ENCODE assay signal across 1 cellular context in the genomic region with DNA sequence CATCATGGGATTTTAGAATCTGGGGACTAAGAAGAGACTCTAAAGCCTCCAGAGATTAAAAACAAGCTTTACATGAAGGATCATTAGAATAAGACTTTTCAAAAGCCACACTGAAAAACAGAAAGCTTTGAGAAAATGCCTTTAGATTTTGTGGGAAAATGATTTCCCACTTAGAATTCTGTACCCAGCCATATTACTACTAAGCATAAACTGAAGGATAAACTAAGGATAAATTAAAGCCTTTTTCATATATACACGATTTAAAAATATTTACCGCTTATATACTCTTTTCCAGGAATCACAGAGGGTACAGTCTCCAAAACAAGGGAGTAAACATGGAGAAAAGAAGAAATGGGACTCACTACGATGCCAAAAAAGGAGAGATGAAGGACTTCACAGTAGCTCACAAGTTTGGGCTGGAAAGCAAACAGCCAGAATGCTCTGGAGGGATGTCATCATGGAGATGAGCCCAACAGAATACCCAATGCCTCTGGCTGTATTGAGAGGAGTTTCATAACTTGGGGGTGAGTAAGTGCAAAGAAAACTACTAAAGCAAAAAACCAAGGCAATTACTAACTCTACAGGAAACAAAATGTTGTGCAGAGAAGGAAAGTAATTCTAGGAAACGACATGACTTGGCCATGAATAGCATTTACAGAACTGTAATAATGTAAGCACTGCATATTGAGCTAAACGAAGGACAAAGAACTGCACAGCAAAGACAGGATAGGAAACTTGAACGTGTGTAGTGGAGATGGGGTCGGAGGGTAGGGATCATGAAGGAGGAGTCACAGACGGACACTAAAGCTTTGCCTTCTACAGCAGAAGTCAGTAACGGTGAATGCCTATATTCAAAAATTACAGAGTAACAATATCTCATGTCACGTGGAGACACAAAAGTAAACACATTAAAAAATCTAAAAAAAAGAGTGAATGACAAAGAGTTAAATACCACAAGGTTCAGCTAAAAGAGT.
TF ChIP-seq lines count a peak whose summit lies in the region.

No MANE protein-coding gene starts in this region.

TF ChIP-seq in K562, 482 proteins besides CTCF, POLR2A, EP300 and RAD21 (continued from another document and continues in another):
- TF ChIP-seq, protein P1, sequence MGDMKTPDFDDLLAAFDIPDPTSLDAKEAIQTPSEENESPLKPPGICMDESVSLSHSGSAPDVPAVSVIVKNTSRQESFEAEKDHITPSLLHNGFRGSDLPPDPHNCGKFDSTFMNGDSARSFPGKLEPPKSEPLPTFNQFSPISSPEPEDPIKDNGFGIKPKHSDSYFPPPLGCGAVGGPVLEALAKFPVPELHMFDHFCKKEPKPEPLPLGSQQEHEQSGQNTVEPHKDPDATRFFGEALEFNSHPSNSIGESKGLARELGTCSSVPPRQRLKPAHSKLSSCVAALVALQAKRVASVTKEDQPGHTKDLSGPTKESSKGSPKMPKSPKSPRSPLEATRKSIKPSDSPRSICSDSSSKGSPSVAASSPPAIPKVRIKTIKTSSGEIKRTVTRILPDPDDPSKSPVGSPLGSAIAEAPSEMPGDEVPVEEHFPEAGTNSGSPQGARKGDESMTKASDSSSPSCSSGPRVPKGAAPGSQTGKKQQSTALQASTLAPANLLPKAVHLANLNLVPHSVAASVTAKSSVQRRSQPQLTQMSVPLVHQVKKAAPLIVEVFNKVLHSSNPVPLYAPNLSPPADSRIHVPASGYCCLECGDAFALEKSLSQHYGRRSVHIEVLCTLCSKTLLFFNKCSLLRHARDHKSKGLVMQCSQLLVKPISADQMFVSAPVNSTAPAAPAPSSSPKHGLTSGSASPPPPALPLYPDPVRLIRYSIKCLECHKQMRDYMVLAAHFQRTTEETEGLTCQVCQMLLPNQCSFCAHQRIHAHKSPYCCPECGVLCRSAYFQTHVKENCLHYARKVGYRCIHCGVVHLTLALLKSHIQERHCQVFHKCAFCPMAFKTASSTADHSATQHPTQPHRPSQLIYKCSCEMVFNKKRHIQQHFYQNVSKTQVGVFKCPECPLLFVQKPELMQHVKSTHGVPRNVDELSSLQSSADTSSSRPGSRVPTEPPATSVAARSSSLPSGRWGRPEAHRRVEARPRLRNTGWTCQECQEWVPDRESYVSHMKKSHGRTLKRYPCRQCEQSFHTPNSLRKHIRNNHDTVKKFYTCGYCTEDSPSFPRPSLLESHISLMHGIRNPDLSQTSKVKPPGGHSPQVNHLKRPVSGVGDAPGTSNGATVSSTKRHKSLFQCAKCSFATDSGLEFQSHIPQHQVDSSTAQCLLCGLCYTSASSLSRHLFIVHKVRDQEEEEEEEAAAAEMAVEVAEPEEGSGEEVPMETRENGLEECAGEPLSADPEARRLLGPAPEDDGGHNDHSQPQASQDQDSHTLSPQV (IDR thresholded peaks at IDR 0.05) = no peak; the same call in none of the 2 replicates
- no peak for TF ChIP-seq PCBP1 (IDR thresholded peaks at IDR 0.05; ENCODE audit: low read depth, low read length, poor library complexity, severe bottlenecking)
- TF ChIP-seq ZNF431 (CRISPR knock-in tag; IDR thresholded peaks at IDR 0.05) = no peak
- TF ChIP-seq, protein P2, sequence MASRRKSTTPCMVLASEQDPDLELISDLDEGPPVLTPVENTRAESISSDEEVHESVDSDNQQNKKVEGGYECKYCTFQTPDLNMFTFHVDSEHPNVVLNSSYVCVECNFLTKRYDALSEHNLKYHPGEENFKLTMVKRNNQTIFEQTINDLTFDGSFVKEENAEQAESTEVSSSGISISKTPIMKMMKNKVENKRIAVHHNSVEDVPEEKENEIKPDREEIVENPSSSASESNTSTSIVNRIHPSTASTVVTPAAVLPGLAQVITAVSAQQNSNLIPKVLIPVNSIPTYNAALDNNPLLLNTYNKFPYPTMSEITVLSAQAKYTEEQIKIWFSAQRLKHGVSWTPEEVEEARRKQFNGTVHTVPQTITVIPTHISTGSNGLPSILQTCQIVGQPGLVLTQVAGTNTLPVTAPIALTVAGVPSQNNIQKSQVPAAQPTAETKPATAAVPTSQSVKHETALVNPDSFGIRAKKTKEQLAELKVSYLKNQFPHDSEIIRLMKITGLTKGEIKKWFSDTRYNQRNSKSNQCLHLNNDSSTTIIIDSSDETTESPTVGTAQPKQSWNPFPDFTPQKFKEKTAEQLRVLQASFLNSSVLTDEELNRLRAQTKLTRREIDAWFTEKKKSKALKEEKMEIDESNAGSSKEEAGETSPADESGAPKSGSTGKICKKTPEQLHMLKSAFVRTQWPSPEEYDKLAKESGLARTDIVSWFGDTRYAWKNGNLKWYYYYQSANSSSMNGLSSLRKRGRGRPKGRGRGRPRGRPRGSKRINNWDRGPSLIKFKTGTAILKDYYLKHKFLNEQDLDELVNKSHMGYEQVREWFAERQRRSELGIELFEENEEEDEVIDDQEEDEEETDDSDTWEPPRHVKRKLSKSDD (conservative IDR thresholded peaks at IDR 0.05; ENCODE audit: low read length) = no peak
- no peak for TF ChIP-seq CHD4 (IDR thresholded peaks at IDR 0.05; ENCODE audit: insufficient read depth, insufficient replicate concordance, low read depth, low read length, poor library complexity, severe bottlenecking)
- TF ChIP-seq, protein P3, sequence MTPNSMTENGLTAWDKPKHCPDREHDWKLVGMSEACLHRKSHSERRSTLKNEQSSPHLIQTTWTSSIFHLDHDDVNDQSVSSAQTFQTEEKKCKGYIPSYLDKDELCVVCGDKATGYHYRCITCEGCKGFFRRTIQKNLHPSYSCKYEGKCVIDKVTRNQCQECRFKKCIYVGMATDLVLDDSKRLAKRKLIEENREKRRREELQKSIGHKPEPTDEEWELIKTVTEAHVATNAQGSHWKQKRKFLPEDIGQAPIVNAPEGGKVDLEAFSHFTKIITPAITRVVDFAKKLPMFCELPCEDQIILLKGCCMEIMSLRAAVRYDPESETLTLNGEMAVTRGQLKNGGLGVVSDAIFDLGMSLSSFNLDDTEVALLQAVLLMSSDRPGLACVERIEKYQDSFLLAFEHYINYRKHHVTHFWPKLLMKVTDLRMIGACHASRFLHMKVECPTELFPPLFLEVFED (CRISPR knock-in tag; conservative IDR thresholded peaks at IDR 0.05) = no peak
- no peak for TF ChIP-seq KLF6 (CRISPR knock-in tag; IDR thresholded peaks at IDR 0.05; ENCODE audit: borderline replicate concordance)
- no peak for TF ChIP-seq ZNF175 (CRISPR knock-in tag; IDR thresholded peaks at IDR 0.05; ENCODE audit: low read depth)
- TF ChIP-seq SAFB2 (IDR thresholded peaks at IDR 0.05; ENCODE audit: borderline replicate concordance, low read depth, low read length, severe bottlenecking) = no peak
- TF ChIP-seq NFRKB (IDR thresholded peaks at IDR 0.05; ENCODE audit: low read depth) = peak; percentile 80
- no peak for TF ChIP-seq POLR2H (tag; IDR thresholded peaks at IDR 0.05; ENCODE audit: low read depth)
- no peak for TF ChIP-seq JUN (IDR thresholded peaks at IDR 0.05; ENCODE audit: borderline replicate concordance, low read depth, low read length)
- TF ChIP-seq JUN (CRISPR knock-in tag; IDR thresholded peaks at IDR 0.05; ENCODE audit: borderline replicate concordance) = no peak
- TF ChIP-seq, protein P4, sequence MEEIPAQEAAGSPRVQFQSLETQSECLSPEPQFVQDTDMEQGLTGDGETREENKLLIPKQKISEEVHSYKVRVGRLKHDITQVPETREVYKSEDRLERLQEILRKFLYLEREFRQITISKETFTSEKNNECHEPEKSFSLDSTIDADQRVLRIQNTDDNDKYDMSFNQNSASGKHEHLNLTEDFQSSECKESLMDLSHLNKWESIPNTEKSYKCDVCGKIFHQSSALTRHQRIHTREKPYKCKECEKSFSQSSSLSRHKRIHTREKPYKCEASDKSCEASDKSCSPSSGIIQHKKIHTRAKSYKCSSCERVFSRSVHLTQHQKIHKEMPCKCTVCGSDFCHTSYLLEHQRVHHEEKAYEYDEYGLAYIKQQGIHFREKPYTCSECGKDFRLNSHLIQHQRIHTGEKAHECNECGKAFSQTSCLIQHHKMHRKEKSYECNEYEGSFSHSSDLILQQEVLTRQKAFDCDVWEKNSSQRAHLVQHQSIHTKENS (CRISPR knock-in tag; IDR thresholded peaks at IDR 0.05) = no peak
- no peak for TF ChIP-seq SLC30A9 (CRISPR knock-in tag; IDR thresholded peaks at IDR 0.05)
- no peak for TF ChIP-seq ZNF239 (CRISPR knock-in tag; IDR thresholded peaks at IDR 0.05)
- no peak for TF ChIP-seq ZNF253 (CRISPR knock-in tag; conservative IDR thresholded peaks at IDR 0.05)
- TF ChIP-seq ZZZ3 (IDR thresholded peaks at IDR 0.05) = no peak
- TF ChIP-seq, protein P5, sequence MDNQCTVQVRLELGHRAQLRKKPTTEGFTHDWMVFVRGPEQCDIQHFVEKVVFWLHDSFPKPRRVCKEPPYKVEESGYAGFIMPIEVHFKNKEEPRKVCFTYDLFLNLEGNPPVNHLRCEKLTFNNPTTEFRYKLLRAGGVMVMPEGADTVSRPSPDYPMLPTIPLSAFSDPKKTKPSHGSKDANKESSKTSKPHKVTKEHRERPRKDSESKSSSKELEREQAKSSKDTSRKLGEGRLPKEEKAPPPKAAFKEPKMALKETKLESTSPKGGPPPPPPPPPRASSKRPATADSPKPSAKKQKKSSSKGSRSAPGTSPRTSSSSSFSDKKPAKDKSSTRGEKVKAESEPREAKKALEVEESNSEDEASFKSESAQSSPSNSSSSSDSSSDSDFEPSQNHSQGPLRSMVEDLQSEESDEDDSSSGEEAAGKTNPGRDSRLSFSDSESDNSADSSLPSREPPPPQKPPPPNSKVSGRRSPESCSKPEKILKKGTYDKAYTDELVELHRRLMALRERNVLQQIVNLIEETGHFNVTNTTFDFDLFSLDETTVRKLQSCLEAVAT (IDR thresholded peaks at IDR 0.05) = peak; percentile 58 to 63; a peak in 2 of 4 replicates
- TF ChIP-seq, protein P6, sequence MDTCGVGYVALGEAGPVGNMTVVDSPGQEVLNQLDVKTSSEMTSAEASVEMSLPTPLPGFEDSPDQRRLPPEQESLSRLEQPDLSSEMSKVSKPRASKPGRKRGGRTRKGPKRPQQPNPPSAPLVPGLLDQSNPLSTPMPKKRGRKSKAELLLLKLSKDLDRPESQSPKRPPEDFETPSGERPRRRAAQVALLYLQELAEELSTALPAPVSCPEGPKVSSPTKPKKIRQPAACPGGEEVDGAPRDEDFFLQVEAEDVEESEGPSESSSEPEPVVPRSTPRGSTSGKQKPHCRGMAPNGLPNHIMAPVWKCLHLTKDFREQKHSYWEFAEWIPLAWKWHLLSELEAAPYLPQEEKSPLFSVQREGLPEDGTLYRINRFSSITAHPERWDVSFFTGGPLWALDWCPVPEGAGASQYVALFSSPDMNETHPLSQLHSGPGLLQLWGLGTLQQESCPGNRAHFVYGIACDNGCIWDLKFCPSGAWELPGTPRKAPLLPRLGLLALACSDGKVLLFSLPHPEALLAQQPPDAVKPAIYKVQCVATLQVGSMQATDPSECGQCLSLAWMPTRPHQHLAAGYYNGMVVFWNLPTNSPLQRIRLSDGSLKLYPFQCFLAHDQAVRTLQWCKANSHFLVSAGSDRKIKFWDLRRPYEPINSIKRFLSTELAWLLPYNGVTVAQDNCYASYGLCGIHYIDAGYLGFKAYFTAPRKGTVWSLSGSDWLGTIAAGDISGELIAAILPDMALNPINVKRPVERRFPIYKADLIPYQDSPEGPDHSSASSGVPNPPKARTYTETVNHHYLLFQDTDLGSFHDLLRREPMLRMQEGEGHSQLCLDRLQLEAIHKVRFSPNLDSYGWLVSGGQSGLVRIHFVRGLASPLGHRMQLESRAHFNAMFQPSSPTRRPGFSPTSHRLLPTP (IDR thresholded peaks at IDR 0.05; ENCODE audit: borderline replicate concordance, extremely low read depth, insufficient read length) = no peak
- TF ChIP-seq, protein P7, sequence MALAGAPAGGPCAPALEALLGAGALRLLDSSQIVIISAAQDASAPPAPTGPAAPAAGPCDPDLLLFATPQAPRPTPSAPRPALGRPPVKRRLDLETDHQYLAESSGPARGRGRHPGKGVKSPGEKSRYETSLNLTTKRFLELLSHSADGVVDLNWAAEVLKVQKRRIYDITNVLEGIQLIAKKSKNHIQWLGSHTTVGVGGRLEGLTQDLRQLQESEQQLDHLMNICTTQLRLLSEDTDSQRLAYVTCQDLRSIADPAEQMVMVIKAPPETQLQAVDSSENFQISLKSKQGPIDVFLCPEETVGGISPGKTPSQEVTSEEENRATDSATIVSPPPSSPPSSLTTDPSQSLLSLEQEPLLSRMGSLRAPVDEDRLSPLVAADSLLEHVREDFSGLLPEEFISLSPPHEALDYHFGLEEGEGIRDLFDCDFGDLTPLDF (CRISPR knock-in tag; IDR thresholded peaks at IDR 0.05) = no peak
- 0 out of 4 replicates have a peak, but pooled peaks of 1 of the 2 experiments have one; percentile 71 for TF ChIP-seq SRF (CRISPR knock-in tag; IDR thresholded peaks at IDR 0.05)
- no peak for TF ChIP-seq FUS (optimal IDR thresholded peaks at IDR 0.05; ENCODE audit: low read depth, low read length)
- TF ChIP-seq, protein P8, sequence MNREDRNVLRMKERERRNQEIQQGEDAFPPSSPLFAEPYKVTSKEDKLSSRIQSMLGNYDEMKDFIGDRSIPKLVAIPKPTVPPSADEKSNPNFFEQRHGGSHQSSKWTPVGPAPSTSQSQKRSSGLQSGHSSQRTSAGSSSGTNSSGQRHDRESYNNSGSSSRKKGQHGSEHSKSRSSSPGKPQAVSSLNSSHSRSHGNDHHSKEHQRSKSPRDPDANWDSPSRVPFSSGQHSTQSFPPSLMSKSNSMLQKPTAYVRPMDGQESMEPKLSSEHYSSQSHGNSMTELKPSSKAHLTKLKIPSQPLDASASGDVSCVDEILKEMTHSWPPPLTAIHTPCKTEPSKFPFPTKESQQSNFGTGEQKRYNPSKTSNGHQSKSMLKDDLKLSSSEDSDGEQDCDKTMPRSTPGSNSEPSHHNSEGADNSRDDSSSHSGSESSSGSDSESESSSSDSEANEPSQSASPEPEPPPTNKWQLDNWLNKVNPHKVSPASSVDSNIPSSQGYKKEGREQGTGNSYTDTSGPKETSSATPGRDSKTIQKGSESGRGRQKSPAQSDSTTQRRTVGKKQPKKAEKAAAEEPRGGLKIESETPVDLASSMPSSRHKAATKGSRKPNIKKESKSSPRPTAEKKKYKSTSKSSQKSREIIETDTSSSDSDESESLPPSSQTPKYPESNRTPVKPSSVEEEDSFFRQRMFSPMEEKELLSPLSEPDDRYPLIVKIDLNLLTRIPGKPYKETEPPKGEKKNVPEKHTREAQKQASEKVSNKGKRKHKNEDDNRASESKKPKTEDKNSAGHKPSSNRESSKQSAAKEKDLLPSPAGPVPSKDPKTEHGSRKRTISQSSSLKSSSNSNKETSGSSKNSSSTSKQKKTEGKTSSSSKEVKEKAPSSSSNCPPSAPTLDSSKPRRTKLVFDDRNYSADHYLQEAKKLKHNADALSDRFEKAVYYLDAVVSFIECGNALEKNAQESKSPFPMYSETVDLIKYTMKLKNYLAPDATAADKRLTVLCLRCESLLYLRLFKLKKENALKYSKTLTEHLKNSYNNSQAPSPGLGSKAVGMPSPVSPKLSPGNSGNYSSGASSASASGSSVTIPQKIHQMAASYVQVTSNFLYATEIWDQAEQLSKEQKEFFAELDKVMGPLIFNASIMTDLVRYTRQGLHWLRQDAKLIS (CRISPR knock-in tag; IDR thresholded peaks at IDR 0.05) = no peak
- TF ChIP-seq, protein P9, sequence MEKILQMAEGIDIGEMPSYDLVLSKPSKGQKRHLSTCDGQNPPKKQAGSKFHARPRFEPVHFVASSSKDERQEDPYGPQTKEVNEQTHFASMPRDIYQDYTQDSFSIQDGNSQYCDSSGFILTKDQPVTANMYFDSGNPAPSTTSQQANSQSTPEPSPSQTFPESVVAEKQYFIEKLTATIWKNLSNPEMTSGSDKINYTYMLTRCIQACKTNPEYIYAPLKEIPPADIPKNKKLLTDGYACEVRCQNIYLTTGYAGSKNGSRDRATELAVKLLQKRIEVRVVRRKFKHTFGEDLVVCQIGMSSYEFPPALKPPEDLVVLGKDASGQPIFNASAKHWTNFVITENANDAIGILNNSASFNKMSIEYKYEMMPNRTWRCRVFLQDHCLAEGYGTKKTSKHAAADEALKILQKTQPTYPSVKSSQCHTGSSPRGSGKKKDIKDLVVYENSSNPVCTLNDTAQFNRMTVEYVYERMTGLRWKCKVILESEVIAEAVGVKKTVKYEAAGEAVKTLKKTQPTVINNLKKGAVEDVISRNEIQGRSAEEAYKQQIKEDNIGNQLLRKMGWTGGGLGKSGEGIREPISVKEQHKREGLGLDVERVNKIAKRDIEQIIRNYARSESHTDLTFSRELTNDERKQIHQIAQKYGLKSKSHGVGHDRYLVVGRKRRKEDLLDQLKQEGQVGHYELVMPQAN (IDR thresholded peaks at IDR 0.05; ENCODE audit: borderline replicate concordance) = no peak; the same call in 1 of the 2 replicates
- TF ChIP-seq TRIM24 (IDR thresholded peaks at IDR 0.05) = no peak
- TF ChIP-seq ZNF24 (IDR thresholded peaks at IDR 0.05) = no peak
- no peak for TF ChIP-seq KLF1 (tag; IDR thresholded peaks at IDR 0.05)
